ENCODE assay signal across 13 cellular contexts in the genomic region with DNA sequence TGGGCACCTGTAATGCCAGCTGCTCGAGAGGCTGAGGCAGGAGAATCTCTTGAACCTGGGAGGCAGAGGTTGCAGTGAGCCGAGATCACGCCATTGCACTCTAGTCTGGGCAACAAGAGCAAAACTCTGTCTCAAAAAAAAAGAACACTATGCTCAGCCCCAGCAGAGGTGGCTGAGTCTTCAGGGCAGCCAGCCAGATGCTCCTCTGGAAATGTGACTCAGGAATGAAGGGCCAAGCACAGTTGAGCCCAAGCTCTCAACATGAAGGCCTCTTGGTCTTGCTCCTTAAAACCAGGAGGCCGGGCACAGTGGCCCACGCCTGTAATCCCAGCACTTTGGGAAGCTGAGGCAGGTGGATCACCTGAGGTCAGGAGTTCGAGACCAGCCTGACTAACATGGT. TPM values are rescaled to one million over a fixed set of nuclear protein-coding genes. Genes with fewer than 3 reads are reported as not detected.
"Had no signal": no experiment of that assay in that cellular context is flagged by ENCODE, and none has a peak within 500 bp of the region (broad histone marks: within the 10 kb centered on the region; RNA-seq: fewer than 3 reads in every experiment).

No MANE protein-coding gene starts in this region.

RNA-seq across cellular contexts. Expression of a gene that starts 31.5 kb away (rescaled TPM):
- total RNA-seq: dermis microvascular lymphatic vessel endothelial cell, kidney epithelial cell, left cardiac atrium, lung microvascular endothelial cell, mesothelial cell of epicardium, mucosa of descending colon, neural crest cell, omental fat pad, pulmonary artery endothelial cell, thoracic aorta, upper lobe of right lung had no signal

RNA-seq across cellular contexts. Expression of a gene that starts 40.0 kb away (rescaled TPM):
- total RNA-seq: heart right ventricle, kidney epithelial cell, left cardiac atrium, lung microvascular endothelial cell, omental fat pad, pulmonary artery endothelial cell, thoracic aorta, transverse colon had no signal
